Comparison of ENCODE assay signal across 8 cellular contexts in the genomic region with DNA sequence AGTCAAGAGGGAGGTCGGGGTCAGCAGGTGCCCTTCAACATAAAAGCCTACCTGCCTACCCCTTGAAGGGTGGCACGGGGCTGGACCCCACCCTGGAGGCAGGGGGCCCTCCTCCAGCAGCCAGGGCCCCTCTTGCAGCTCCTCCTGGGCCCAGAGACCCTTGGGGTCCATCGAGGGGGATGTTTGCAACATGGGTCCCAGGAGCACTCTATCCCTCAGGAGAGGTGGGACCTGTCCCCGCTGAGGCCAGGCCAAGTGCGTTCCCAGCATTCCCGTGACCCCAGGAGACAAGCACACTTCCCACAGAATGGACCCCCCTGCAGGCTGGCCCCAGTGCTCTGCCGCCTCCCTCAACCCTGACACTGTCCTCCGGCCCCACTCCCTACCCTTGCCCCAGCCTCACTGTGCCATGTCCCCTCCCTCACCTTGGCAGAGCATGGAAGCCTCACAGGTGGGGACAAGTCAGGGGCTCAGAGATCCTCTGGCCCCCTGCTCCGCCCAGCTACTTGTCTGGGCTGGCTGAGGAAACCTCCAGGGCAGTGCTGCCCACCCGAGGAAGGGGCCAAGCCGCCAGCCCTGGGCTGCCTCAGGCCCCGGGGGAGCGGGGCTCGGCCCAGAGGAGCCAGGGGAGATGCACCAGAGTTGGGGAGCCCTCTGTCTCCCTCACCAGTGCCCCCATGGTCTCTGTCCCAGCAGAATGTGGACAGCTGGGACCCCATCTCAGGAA. TPM values are rescaled to one million over a fixed set of nuclear protein-coding genes. Genes with fewer than 3 reads are reported as not detected.
DNase-seq lines count a peak whose midpoint lies in the region; ATAC-seq lines count a peak whose summit lies in the region.

No MANE protein-coding gene starts in this region.

- DNase-seq in stimulated activated CD4-positive, alpha-beta T cell treated with anti-CD3 and anti-CD28 coated beads, Interleukin-1b, Interleukin-23, amount 100 ng/mL, for 48 hours = peak; percentile 2
- DNase-seq in stimulated activated CD4-positive, alpha-beta T cell treated with anti-CD3 and anti-CD28 coated beads, Interleukin-2, amount 100 ng/mL, for 24 hours = no peak
- peak in 3 of 9 donors; percentile 6 to 21 (median 7) for DNase-seq in naive thymus-derived CD4-positive, alpha-beta T cell
- peak; percentile 42 to 66 for DNase-seq in aorta
- DNase-seq in DMS53 treated with DMSO at 0.1 percent for 48 hours (lab: John Stamatoyannopoulos, UW; ENCODE audit: unreplicated experiment) = no peak

- H3K9ac ChIP-seq in endocrine pancreas (ENCODE audit: control insufficient read depth, insufficient read depth, low read length) = peak overlapping the region; percentile 10

- POLR2A ChIA-PET in naive thymus-derived CD4-positive, alpha-beta T cell (lab: Charles Lee) = interaction anchor here (0.6 to 1.7 kb wide), 4 partner anchors 18 to 735 kb away, joined by 3 to 9 read pairs (median 4); a partner anchor contains a TSS

- H3K36me3 ChIP-seq in endocrine pancreas (ENCODE audit: control insufficient read depth, insufficient read depth, low read length) = no peaks in the 10 kb centered on the region
- H3K36me3 ChIP-seq in naive thymus-derived CD4-positive, alpha-beta T cell (ENCODE audit: control insufficient read depth in 2 of 3, insufficient read depth in 3 of 3, low read length in 3 of 3) = peaks cover 0 to 38% (median 5%) of the 10 kb centered on the region in 3 experiments
- no peaks in the 10 kb centered on the region for H3K36me3 ChIP-seq in aorta (ENCODE audit: control insufficient read depth in 1 of 2, insufficient read depth in 2 of 2, low read length in 1 of 2)

- peak overlapping the region in 5 of 9 donors; percentile 52 to 72 (median 67) for H3K27ac Mint-ChIP-seq in naive thymus-derived CD4-positive, alpha-beta T cell

- intact Hi-C loops in naive thymus-derived CD4-positive, alpha-beta T cell (cut with micrococcal nuclease) = loop anchor here (5.0 kb wide), 3 partner anchors 387 to 1477 kb away; a partner anchor contains a TSS
- intact Hi-C loops in aorta (cut with DNase I) = loop anchor here (5.0 to 10.0 kb wide), 3 partner anchors 155 to 205 kb away; a partner anchor contains a TSS

- peaks cover 0 to 11% (median 0%) of the 10 kb centered on the region in 7 donors for H3K4me1 Mint-ChIP-seq in naive thymus-derived CD4-positive, alpha-beta T cell

- H3K4me1 ChIP-seq in endocrine pancreas (ENCODE audit: control insufficient read depth, insufficient read depth, low read length) (no peaks in the 10 kb centered on the region), aorta (ENCODE audit: control insufficient read depth in 1 of 2, insufficient read depth in 2 of 2, low read length in 2 of 2) (no peaks in the 10 kb centered on the region)
- H3K4me1 ChIP-seq in naive thymus-derived CD4-positive, alpha-beta T cell (ENCODE audit: control insufficient read depth in 2 of 2, insufficient read depth in 2 of 2, low read length in 2 of 2) = peaks cover 8 to 23% of the 10 kb centered on the region in 2 donors

- peak overlapping the region; percentile 7 to 81 (median 42) for H3K4me3 Mint-ChIP-seq in naive thymus-derived CD4-positive, alpha-beta T cell

- 63 to 66% methylated on average over 14 of the region's 14 CpGs for WGBS in aorta, 2 donors

- no peaks in the 10 kb centered on the region for H3K36me3 Mint-ChIP-seq in naive thymus-derived CD4-positive, alpha-beta T cell

- H3K4me3 ChIP-seq in endocrine pancreas (ENCODE audit: control insufficient read depth, insufficient read depth, low read length) (no peak overlapping the region), aorta (ENCODE audit: low read length in 2 of 2) (no peak overlapping the region)
- H3K4me3 ChIP-seq in naive thymus-derived CD4-positive, alpha-beta T cell (ENCODE audit: low read length) = no peak overlapping the region

- H3K27me3 ChIP-seq in endocrine pancreas (ENCODE audit: control insufficient read depth, insufficient read depth, low read length) = no peaks in the 10 kb centered on the region
- no peaks in the 10 kb centered on the region for H3K27me3 ChIP-seq in naive thymus-derived CD4-positive, alpha-beta T cell (ENCODE audit: control insufficient read depth in 2 of 2, insufficient read depth in 2 of 2, low read length in 2 of 2)
- H3K27me3 ChIP-seq in aorta (ENCODE audit: control insufficient read depth in 1 of 2, insufficient read depth in 2 of 2, low read length in 1 of 2) = no peaks in the 10 kb centered on the region

- no peak for ATAC-seq in naive thymus-derived CD4-positive, alpha-beta T cell
- ATAC-seq in aorta (ENCODE audit: low FRiP score) (no peak), HG03196 (IDR thresholded peaks at IDR 0.05; ENCODE audit: unreplicated experiment) (no peak), HG02678 (IDR thresholded peaks at IDR 0.05; ENCODE audit: unreplicated experiment) (no peak)

- H3K9me3 Mint-ChIP-seq in naive thymus-derived CD4-positive, alpha-beta T cell = no peaks in the 10 kb centered on the region

- peak overlapping the region; percentile 13 for H3K27ac ChIP-seq in naive thymus-derived CD4-positive, alpha-beta T cell (ENCODE audit: low read depth, low read length)
- H3K27ac ChIP-seq in aorta (ENCODE audit: low read depth in 1 of 2, low read length in 2 of 2) = peak overlapping the region in 1 of 2 donors; percentile 23

- H3K9me3 ChIP-seq in endocrine pancreas (ENCODE audit: control insufficient read depth, low read length) = no peaks in the 10 kb centered on the region
- H3K9me3 ChIP-seq in naive thymus-derived CD4-positive, alpha-beta T cell (ENCODE audit: control insufficient read depth in 2 of 3, low read length in 3 of 3) = no peaks in the 10 kb centered on the region
- H3K9me3 ChIP-seq in aorta (ENCODE audit: control insufficient read depth, low read length) = no peaks in the 10 kb centered on the region

- H3K27me3 Mint-ChIP-seq in naive thymus-derived CD4-positive, alpha-beta T cell = no peaks in the 10 kb centered on the region

- CTCF ChIA-PET in naive thymus-derived CD4-positive, alpha-beta T cell (lab: Charles Lee) = interaction anchor here (0.8 kb wide), 1 partner anchor 22 kb away, joined by 3 read pairs; no protein-coding TSS in a partner anchor

RNA-seq across cellular contexts. Expression of a gene that starts 2.2 kb away (rescaled TPM):
- 100 to 1,000 TPM in 1 of 5 experiments, 10 to 100 TPM in 4; 25.6 to 106 (median 46.0) TPM for total RNA-seq in naive thymus-derived CD4-positive, alpha-beta T cell
- polyA plus RNA-seq in naive thymus-derived CD4-positive, alpha-beta T cell = 10 to 100 TPM; 18.9 to 25.4 TPM
- 10 to 100 TPM; 45.7 to 75.4 TPM for total RNA-seq in aorta
- polyA plus RNA-seq in aorta = 10 to 100 TPM; 36.9 to 75.1 TPM

RNA-seq across cellular contexts. Expression of a gene that starts 17.8 kb away (rescaled TPM):
- total RNA-seq in naive thymus-derived CD4-positive, alpha-beta T cell = 10 to 100 TPM; 24.4 to 88.2 (median 34.1) TPM
- polyA plus RNA-seq in naive thymus-derived CD4-positive, alpha-beta T cell = 10 to 100 TPM; 18.5 to 25.9 TPM
- 10 to 100 TPM; 11.1 to 16.2 TPM for total RNA-seq in aorta
- polyA plus RNA-seq in aorta = 1 to 10 TPM; 3.8 to 9.2 TPM

RNA-seq across cellular contexts. Expression of a gene that starts 17.8 kb away (rescaled TPM):
- total RNA-seq in naive thymus-derived CD4-positive, alpha-beta T cell = 1 to 10 TPM; 2.4 to 5.4 (median 3.2) TPM
- polyA plus RNA-seq in naive thymus-derived CD4-positive, alpha-beta T cell = under 1 TPM; 0.17 to 0.95 TPM
- 1 to 10 TPM; 3.2 to 6.6 TPM for total RNA-seq in aorta
- 1 to 10 TPM in 1 of 2 donors, not detected in 1; 7.0 TPM for polyA plus RNA-seq in aorta

Comparison
In these comparisons a context has a peak if more than half of its experiments do, and no peak if none do; other contexts are left out.
1. DNase-seq: peak in stimulated activated CD4-positive, alpha-beta T cell treated with anti-CD3 and anti-CD28 coated beads, Interleukin-1b, Interleukin-23, amount 100 ng/mL, for 48 hours (single experiment) and aorta (2 of 2); none in stimulated activated CD4-positive, alpha-beta T cell treated with anti-CD3 and anti-CD28 coated beads, Interleukin-2, amount 100 ng/mL, for 24 hours (0 of 2) and DMS53 treated with DMSO at 0.1 percent for 48 hours (single experiment).